In genomic region chr11:10307411-10308207, GRCh38 we compare ENCODE assay signal across 1 cellular context.
TF ChIP-seq lines count a peak whose summit lies in the region.

No MANE protein-coding gene starts in this region.

TF ChIP-seq in HEK293, 187 proteins besides CTCF, POLR2A, EP300 and RAD21 (continued from another document and continues in another):
- TF ChIP-seq PRDM4 (tag by site-specific recombination; IDR thresholded peaks at IDR 0.05) (no peak; the same call in 1 of the 2 replicates), ZBTB48 (tag by site-specific recombination; IDR thresholded peaks at IDR 0.05) (no peak), ZNF266 (tag by site-specific recombination; IDR thresholded peaks at IDR 0.05; ENCODE audit: low read depth) (no peak), YY2 (tag by site-specific recombination; IDR thresholded peaks at IDR 0.05) (no peak), HIC1 (tag by site-specific recombination; IDR thresholded peaks at IDR 0.05) (peak; percentile 36), EGR2 (tag by site-specific recombination; IDR thresholded peaks at IDR 0.05; ENCODE audit: low read depth) (peak; percentile 92), ZNF24 (tag by site-specific recombination; IDR thresholded peaks at IDR 0.05) (no peak; the same call in 1 of the 2 replicates), ZNF398 (tag by site-specific recombination; IDR thresholded peaks at IDR 0.05) (peak; percentile 56; the same call in 1 of the 2 replicates), ZNF555 (tag by site-specific recombination; conservative IDR thresholded peaks at IDR 0.05) (no peak), ZNF223 (tag by site-specific recombination; IDR thresholded peaks at IDR 0.05) (no peak), FEZF1 (tag by site-specific recombination; IDR thresholded peaks at IDR 0.05) (no peak), ZNF704 (tag by site-specific recombination; IDR thresholded peaks at IDR 0.05) (no peak), ZNF561 (tag by site-specific recombination; IDR thresholded peaks at IDR 0.05; ENCODE audit: borderline replicate concordance) (no peak), ZNF600 (tag by site-specific recombination; IDR thresholded peaks at IDR 0.05) (peak; percentile 91), ZNF10 (tag by site-specific recombination; IDR thresholded peaks at IDR 0.05) (no peak), SCRT1 (tag by site-specific recombination; IDR thresholded peaks at IDR 0.05; ENCODE audit: borderline replicate concordance) (no peak), ZNF670 (tag by site-specific recombination; IDR thresholded peaks at IDR 0.05; ENCODE audit: low read depth) (no peak), GLIS1 (tag by site-specific recombination; IDR thresholded peaks at IDR 0.05) (peak; percentile 96), ZFP69B (tag by site-specific recombination; IDR thresholded peaks at IDR 0.05) (peak; percentile 38), ZNF707 (tag by site-specific recombination; IDR thresholded peaks at IDR 0.05) (no peak), ZNF324 (tag by site-specific recombination; IDR thresholded peaks at IDR 0.05) (no peak; the same call in none of the 2 replicates), ZNF302 (tag by site-specific recombination; IDR thresholded peaks at IDR 0.05; ENCODE audit: low read depth) (no peak), ZNF549 (tag by site-specific recombination; IDR thresholded peaks at IDR 0.05) (no peak), KLF7 (tag by site-specific recombination; IDR thresholded peaks at IDR 0.05; ENCODE audit: borderline replicate concordance) (no peak), ZNF366 (tag by site-specific recombination; conservative IDR thresholded peaks at IDR 0.05) (peak; percentile 79), ZNF138 (tag by site-specific recombination; IDR thresholded peaks at IDR 0.05; ENCODE audit: borderline replicate concordance) (no peak), SETDB1 (IDR thresholded peaks at IDR 0.05; ENCODE audit: insufficient read length, low read length) (no peak), ZNF280C (tag by site-specific recombination; IDR thresholded peaks at IDR 0.05) (no peak), ZNF155 (tag by site-specific recombination; IDR thresholded peaks at IDR 0.05) (no peak), ZNF514 (tag by site-specific recombination; IDR thresholded peaks at IDR 0.05) (no peak), ZNF174 (tag by site-specific recombination; IDR thresholded peaks at IDR 0.05) (no peak), ZNF488 (tag by site-specific recombination; IDR thresholded peaks at IDR 0.05) (no peak), ZNF341 (tag by site-specific recombination; IDR thresholded peaks at IDR 0.05; ENCODE audit: low read depth) (peak; percentile 40), PRDM6 (tag by site-specific recombination; IDR thresholded peaks at IDR 0.05) (no peak), REPIN1 (tag by site-specific recombination; IDR thresholded peaks at IDR 0.05; ENCODE audit: low read depth) (no peak), ZBTB1 (tag by site-specific recombination; IDR thresholded peaks at IDR 0.05) (no peak), ZNF747 (tag by site-specific recombination; IDR thresholded peaks at IDR 0.05) (no peak), ZNF211 (tag by site-specific recombination; IDR thresholded peaks at IDR 0.05; ENCODE audit: low read depth) (no peak), ZNF560 (tag by site-specific recombination; IDR thresholded peaks at IDR 0.05; ENCODE audit: borderline replicate concordance) (no peak), ZNF133 (tag by site-specific recombination; IDR thresholded peaks at IDR 0.05) (no peak), ZNF48 (tag by site-specific recombination; IDR thresholded peaks at IDR 0.05) (no peak), ZNF426 (tag by site-specific recombination; IDR thresholded peaks at IDR 0.05) (no peak), ZXDB (tag by site-specific recombination; IDR thresholded peaks at IDR 0.05) (peak; percentile 67)
- TF ChIP-seq, protein P1, sequence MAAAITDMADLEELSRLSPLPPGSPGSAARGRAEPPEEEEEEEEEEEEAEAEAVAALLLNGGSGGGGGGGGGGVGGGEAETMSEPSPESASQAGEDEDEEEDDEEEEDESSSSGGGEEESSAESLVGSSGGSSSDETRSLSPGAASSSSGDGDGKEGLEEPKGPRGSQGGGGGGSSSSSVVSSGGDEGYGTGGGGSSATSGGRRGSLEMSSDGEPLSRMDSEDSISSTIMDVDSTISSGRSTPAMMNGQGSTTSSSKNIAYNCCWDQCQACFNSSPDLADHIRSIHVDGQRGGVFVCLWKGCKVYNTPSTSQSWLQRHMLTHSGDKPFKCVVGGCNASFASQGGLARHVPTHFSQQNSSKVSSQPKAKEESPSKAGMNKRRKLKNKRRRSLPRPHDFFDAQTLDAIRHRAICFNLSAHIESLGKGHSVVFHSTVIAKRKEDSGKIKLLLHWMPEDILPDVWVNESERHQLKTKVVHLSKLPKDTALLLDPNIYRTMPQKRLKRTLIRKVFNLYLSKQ (tag by site-specific recombination; IDR thresholded peaks at IDR 0.05; ENCODE audit: borderline replicate concordance), result no peak
- TF ChIP-seq, protein P2, sequence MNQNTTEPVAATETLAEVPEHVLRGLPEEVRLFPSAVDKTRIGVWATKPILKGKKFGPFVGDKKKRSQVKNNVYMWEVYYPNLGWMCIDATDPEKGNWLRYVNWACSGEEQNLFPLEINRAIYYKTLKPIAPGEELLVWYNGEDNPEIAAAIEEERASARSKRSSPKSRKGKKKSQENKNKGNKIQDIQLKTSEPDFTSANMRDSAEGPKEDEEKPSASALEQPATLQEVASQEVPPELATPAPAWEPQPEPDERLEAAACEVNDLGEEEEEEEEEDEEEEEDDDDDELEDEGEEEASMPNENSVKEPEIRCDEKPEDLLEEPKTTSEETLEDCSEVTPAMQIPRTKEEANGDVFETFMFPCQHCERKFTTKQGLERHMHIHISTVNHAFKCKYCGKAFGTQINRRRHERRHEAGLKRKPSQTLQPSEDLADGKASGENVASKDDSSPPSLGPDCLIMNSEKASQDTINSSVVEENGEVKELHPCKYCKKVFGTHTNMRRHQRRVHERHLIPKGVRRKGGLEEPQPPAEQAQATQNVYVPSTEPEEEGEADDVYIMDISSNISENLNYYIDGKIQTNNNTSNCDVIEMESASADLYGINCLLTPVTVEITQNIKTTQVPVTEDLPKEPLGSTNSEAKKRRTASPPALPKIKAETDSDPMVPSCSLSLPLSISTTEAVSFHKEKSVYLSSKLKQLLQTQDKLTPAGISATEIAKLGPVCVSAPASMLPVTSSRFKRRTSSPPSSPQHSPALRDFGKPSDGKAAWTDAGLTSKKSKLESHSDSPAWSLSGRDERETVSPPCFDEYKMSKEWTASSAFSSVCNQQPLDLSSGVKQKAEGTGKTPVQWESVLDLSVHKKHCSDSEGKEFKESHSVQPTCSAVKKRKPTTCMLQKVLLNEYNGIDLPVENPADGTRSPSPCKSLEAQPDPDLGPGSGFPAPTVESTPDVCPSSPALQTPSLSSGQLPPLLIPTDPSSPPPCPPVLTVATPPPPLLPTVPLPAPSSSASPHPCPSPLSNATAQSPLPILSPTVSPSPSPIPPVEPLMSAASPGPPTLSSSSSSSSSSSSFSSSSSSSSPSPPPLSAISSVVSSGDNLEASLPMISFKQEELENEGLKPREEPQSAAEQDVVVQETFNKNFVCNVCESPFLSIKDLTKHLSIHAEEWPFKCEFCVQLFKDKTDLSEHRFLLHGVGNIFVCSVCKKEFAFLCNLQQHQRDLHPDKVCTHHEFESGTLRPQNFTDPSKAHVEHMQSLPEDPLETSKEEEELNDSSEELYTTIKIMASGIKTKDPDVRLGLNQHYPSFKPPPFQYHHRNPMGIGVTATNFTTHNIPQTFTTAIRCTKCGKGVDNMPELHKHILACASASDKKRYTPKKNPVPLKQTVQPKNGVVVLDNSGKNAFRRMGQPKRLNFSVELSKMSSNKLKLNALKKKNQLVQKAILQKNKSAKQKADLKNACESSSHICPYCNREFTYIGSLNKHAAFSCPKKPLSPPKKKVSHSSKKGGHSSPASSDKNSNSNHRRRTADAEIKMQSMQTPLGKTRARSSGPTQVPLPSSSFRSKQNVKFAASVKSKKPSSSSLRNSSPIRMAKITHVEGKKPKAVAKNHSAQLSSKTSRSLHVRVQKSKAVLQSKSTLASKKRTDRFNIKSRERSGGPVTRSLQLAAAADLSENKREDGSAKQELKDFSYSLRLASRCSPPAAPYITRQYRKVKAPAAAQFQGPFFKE (tag by site-specific recombination; IDR thresholded peaks at IDR 0.05; ENCODE audit: borderline replicate concordance), result no peak
